Comparison of ENCODE assay signal across 1 cellular context in genomic region chr20:14384820-14385740, GRCh38.
TF ChIP-seq lines count a peak whose summit lies in the region.

No MANE protein-coding gene starts in this region.

TF ChIP-seq in HEK293, 187 proteins besides CTCF, POLR2A, EP300 and RAD21 (continued from another document and continues in another):
- no peak for TF ChIP-seq ZNF266 (tag by site-specific recombination; IDR thresholded peaks at IDR 0.05; ENCODE audit: low read depth)
- no peak for TF ChIP-seq ZNF660 (tag by site-specific recombination; IDR thresholded peaks at IDR 0.05)
- TF ChIP-seq ZBTB48 (tag by site-specific recombination; IDR thresholded peaks at IDR 0.05): no peak
- TF ChIP-seq ZEB2 (tag by site-specific recombination; IDR thresholded peaks at IDR 0.05): no peak
- TF ChIP-seq ZFP69B (tag by site-specific recombination; IDR thresholded peaks at IDR 0.05): no peak
- no peak for TF ChIP-seq SCRT2 (tag by site-specific recombination; IDR thresholded peaks at IDR 0.05)
- no peak for TF ChIP-seq ZNF585B (tag by site-specific recombination; IDR thresholded peaks at IDR 0.05)
- no peak for TF ChIP-seq ZNF639 (tag by site-specific recombination; IDR thresholded peaks at IDR 0.05)
- TF ChIP-seq ZNF843 (tag by site-specific recombination; IDR thresholded peaks at IDR 0.05): no peak
- no peak for TF ChIP-seq ZSCAN5A (tag by site-specific recombination; IDR thresholded peaks at IDR 0.05)
- TF ChIP-seq MYNN (tag by site-specific recombination; IDR thresholded peaks at IDR 0.05; ENCODE audit: borderline replicate concordance): no peak
- no peak for TF ChIP-seq ZNF10 (tag by site-specific recombination; IDR thresholded peaks at IDR 0.05)
- no peak for TF ChIP-seq ZNF449 (tag by site-specific recombination; IDR thresholded peaks at IDR 0.05)
- TF ChIP-seq KLF9 (tag by site-specific recombination; IDR thresholded peaks at IDR 0.05; ENCODE audit: low read depth): no peak
- peak; percentile 41 for TF ChIP-seq GLIS1 (tag by site-specific recombination; IDR thresholded peaks at IDR 0.05)
- no peak for TF ChIP-seq ZNF792 (tag by site-specific recombination; IDR thresholded peaks at IDR 0.05)
- peak; percentile 61; the same call in 1 of the 2 replicates for TF ChIP-seq IKZF3 (tag by site-specific recombination; IDR thresholded peaks at IDR 0.05)
- peak; percentile 35; the same call in 1 of the 2 replicates for TF ChIP-seq ZBTB17 (tag by site-specific recombination; IDR thresholded peaks at IDR 0.05)
- no peak for TF ChIP-seq ZNF518A (tag by site-specific recombination; conservative IDR thresholded peaks at IDR 0.05; ENCODE audit: low read depth)
- no peak for TF ChIP-seq ZNF658 (tag by site-specific recombination; IDR thresholded peaks at IDR 0.05)
- TF ChIP-seq ZFP3 (tag by site-specific recombination; IDR thresholded peaks at IDR 0.05; ENCODE audit: low read depth): no peak
- TF ChIP-seq ZNF560 (tag by site-specific recombination; IDR thresholded peaks at IDR 0.05; ENCODE audit: borderline replicate concordance): no peak
- TF ChIP-seq GLI4 (tag by site-specific recombination; IDR thresholded peaks at IDR 0.05): no peak
- TF ChIP-seq ZNF704 (tag by site-specific recombination; IDR thresholded peaks at IDR 0.05): no peak
- no peak for TF ChIP-seq YY1 (tag by site-specific recombination; IDR thresholded peaks at IDR 0.05)
- no peak for TF ChIP-seq ZNF157 (tag by site-specific recombination; IDR thresholded peaks at IDR 0.05)
- TF ChIP-seq ZSCAN30 (tag by site-specific recombination; IDR thresholded peaks at IDR 0.05): no peak
- TF ChIP-seq ZNF335 (tag by site-specific recombination; conservative IDR thresholded peaks at IDR 0.05): no peak
- no peak for TF ChIP-seq ZNF558 (tag by site-specific recombination; IDR thresholded peaks at IDR 0.05)
- no peak for TF ChIP-seq ZNF394 (tag by site-specific recombination; IDR thresholded peaks at IDR 0.05; ENCODE audit: borderline replicate concordance)
- TF ChIP-seq ZNF37A (tag by site-specific recombination; IDR thresholded peaks at IDR 0.05): no peak
- TF ChIP-seq ZNF692 (tag by site-specific recombination; IDR thresholded peaks at IDR 0.05): no peak
- TF ChIP-seq ZNF362 (tag by site-specific recombination; IDR thresholded peaks at IDR 0.05): no peak
- TF ChIP-seq MEIS1 (CRISPR knock-in tag; IDR thresholded peaks at IDR 0.05; ENCODE audit: borderline replicate concordance): no peak
- peak; percentile 33; the same call in 1 of the 2 replicates for TF ChIP-seq HIC1 (tag by site-specific recombination; IDR thresholded peaks at IDR 0.05)
- 0 out of 2 replicates have a peak, but pooled peaks have one; percentile 60 for TF ChIP-seq ZBTB44 (tag by site-specific recombination; IDR thresholded peaks at IDR 0.05)
- 0 out of 2 replicates have a peak, but pooled peaks have one; percentile 5 for TF ChIP-seq BCL11A (tag by site-specific recombination; IDR thresholded peaks at IDR 0.05; ENCODE audit: low read depth)
- TF ChIP-seq HOXA7 (CRISPR knock-in tag; IDR thresholded peaks at IDR 0.05; ENCODE audit: borderline replicate concordance): no peak
- no peak for TF ChIP-seq ZNF202 (tag by site-specific recombination; IDR thresholded peaks at IDR 0.05; ENCODE audit: borderline replicate concordance)
- peak; percentile 28; the same call in 1 of the 2 replicates for TF ChIP-seq FEZF1 (tag by site-specific recombination; IDR thresholded peaks at IDR 0.05)
- no peak for TF ChIP-seq PRDM1 (tag by site-specific recombination; IDR thresholded peaks at IDR 0.05)
- no peak for TF ChIP-seq ZNF544 (tag by site-specific recombination; IDR thresholded peaks at IDR 0.05)
- no peak for TF ChIP-seq ZNF521 (tag by site-specific recombination; IDR thresholded peaks at IDR 0.05)
- TF ChIP-seq ZNF24 (tag by site-specific recombination; IDR thresholded peaks at IDR 0.05): no peak
- no peak for TF ChIP-seq ZNF274 (IDR thresholded peaks at IDR 0.05; ENCODE audit: low read length)
- TF ChIP-seq ZNF274 (tag by site-specific recombination; IDR thresholded peaks at IDR 0.05; ENCODE audit: borderline replicate concordance): no peak
- TF ChIP-seq ZNF473 (tag by site-specific recombination; IDR thresholded peaks at IDR 0.05): no peak
- TF ChIP-seq ZNF600 (tag by site-specific recombination; IDR thresholded peaks at IDR 0.05): no peak
- TF ChIP-seq MZF1 (tag by site-specific recombination; IDR thresholded peaks at IDR 0.05; ENCODE audit: borderline replicate concordance): no peak; the same call in 1 of the 2 replicates
- TF ChIP-seq ZNF530 (tag by site-specific recombination; IDR thresholded peaks at IDR 0.05; ENCODE audit: low read depth): no peak
- no peak for TF ChIP-seq TRIM28 (IDR thresholded peaks at IDR 0.05; ENCODE audit: borderline replicate concordance, low read length)
